ENCODE assay signal across 8 cellular contexts in genomic region chr4:163331629-163332360, GRCh38. TPM values are rescaled to one million over a fixed set of nuclear protein-coding genes. Genes with fewer than 3 reads are reported as not detected.
DNase-seq lines count a peak whose midpoint lies in the region; ATAC-seq and TF ChIP-seq lines count a peak whose summit lies in the region.

No MANE protein-coding gene starts in this region.

- no peaks in the 10 kb centered on the region for H3K36me3 ChIP-seq in WERI-Rb-1
- no peaks in the 10 kb centered on the region for H3K36me3 ChIP-seq in cardiac muscle cell

- TF ChIP-seq CTCF in WERI-Rb-1 (IDR thresholded peaks at IDR 0.05; ENCODE audit: low read depth, low read length), result peak; percentile 47
- TF ChIP-seq CTCF in cardiac muscle cell (IDR thresholded peaks at IDR 0.05; ENCODE audit: low read depth, low read length), result peak; percentile 21

- no peak overlapping the region for H3K27ac ChIP-seq in WERI-Rb-1
- H3K27ac ChIP-seq in cardiac muscle cell, result no peak overlapping the region

- H3K4me1 ChIP-seq in cardiac muscle cell (ENCODE audit: low read depth), result no peaks in the 10 kb centered on the region

- H3K27me3 ChIP-seq in WERI-Rb-1 (ENCODE audit: insufficient read depth, low read depth, severe bottlenecking) (peaks cover 3% of the 10 kb centered on the region), cardiac muscle cell (peaks cover 9% of the 10 kb centered on the region)

- peak overlapping the region; percentile 73 for H3K4me3 ChIP-seq in WERI-Rb-1 (ENCODE audit: low read depth, low read length)
- H3K4me3 ChIP-seq in cardiac muscle cell, result peak overlapping the region; percentile 71

- intact Hi-C loops in posterior vena cava (cut with DNase I), result loop anchor here in 1 of 2 donors (10.0 kb wide), 1 partner anchor 163 kb away; the partner anchor contains the start of gene TMA16

- ATAC-seq in HG03457 (IDR thresholded peaks at IDR 0.05; ENCODE audit: unreplicated experiment), result no peak
- ATAC-seq in GM18867 (IDR thresholded peaks at IDR 0.05; ENCODE audit: unreplicated experiment), result no peak

- no peaks in the 10 kb centered on the region for H3K9me3 ChIP-seq in WERI-Rb-1 (ENCODE audit: severe bottlenecking)
- H3K9me3 ChIP-seq in cardiac muscle cell (ENCODE audit: low read depth), result no peaks in the 10 kb centered on the region

- peak; percentile 9 for DNase-seq in NCI-H2227 (lab: John Stamatoyannopoulos, UW; ENCODE audit: unreplicated experiment)
- DNase-seq in NCI-H2227 treated with DMSO at 0.1 percent for 48 hours (lab: John Stamatoyannopoulos, UW), result no peak
- peak; percentile 51 for DNase-seq in WERI-Rb-1
- DNase-seq in cardiac muscle cell (ENCODE audit: low read depth in 1 of 2, low spot score in 1 of 2), result peak; percentile 36 to 57
- peak; percentile 78 for DNase-seq in posterior vena cava (ENCODE audit: low spot score)
- no peak for DNase-seq in activated effector memory CD4-positive, alpha-beta T cell treated with Interleukin-2 at 50 U/mL for 16 hours

RNA-seq across cellular contexts. Expression of gene NPY1R, which starts 0.6 kb away (rescaled TPM):
- total RNA-seq in cardiac muscle cell, result 8.0 and 13.1 TPM in 2 replicates
- polyA plus RNA-seq in cardiac muscle cell, result 13.1 and 16.8 TPM in 2 replicates
- 100 to 1,000 TPM in 1 of 2 donors, 10 to 100 TPM in 1; 61.9 to 147 TPM for total RNA-seq in posterior vena cava

RNA-seq across cellular contexts. Expression of gene NPY5R, which starts 11.9 kb away (rescaled TPM):
- total RNA-seq in cardiac muscle cell (6.9 and 9.7 TPM in 2 replicates), posterior vena cava (1 to 10 TPM; 2.9 to 7.4 TPM)
- polyA plus RNA-seq in cardiac muscle cell, result 15.2 and 19.1 TPM in 2 replicates

Comparison
In these comparisons a context has a peak if more than half of its experiments do, and no peak if none do; other contexts are left out.
1. DNase-seq: peak in NCI-H2227 (single experiment), WERI-Rb-1 (single experiment), cardiac muscle cell (2 of 2) and posterior vena cava (single experiment); none in NCI-H2227 treated with DMSO at 0.1 percent for 48 hours (single experiment) and activated effector memory CD4-positive, alpha-beta T cell treated with Interleukin-2 at 50 U/mL for 16 hours (single experiment).